Comparison of ENCODE assay signal across 8 cellular contexts in the genomic region with DNA sequence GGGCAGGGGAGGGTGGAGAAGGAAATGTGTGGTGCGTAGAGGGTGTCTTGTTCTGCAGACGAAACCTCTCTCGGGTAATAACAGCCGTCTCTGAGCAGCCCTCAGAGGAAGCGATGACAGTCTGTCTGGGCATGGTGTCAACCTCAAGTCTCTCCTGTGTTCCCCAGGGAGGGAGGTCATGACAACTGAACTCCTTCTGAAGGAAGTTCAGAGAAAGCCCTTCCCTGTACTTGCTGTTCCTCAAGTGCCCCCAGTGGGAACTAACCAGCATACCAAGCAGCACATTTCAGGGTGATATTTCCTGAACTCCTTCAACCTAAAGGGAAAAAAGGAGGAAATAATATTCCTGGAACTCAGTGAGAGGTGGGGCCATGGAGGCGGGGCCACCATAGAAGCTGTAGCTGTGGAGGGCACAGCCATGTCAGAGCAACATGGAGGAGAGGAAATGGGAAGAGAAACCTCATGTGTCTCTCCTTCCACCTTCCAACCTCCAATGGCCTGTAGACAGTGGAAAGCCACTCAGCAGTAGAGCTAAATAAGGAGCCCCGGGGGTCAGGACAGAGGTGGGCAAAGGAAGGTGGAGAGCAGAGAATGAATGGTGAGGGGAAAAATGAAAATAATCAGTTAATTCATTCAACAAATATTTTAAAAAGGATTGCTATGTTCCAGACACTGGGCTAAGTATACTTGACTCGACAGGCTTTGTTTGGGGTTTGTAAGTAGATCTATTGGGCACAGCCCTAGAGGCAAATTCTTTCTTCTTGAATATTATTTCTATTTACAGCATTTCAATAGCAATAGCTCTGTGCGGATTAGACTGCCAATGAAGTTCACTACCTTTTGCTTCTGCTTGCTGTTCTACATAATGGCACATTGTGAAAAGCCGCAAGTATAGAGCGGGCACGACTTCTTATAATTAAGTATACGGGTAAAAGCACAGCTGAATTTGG.
DNase-seq lines count a peak whose midpoint lies in the region; ATAC-seq and TF ChIP-seq lines count a peak whose summit lies in the region.

No MANE protein-coding gene starts in this region.

- H3K27ac ChIP-seq in colonic mucosa, result no peak overlapping the region
- H3K27ac ChIP-seq in skin epidermis, result peak overlapping the region in 17 of 21 experiments; percentile 5 to 85 (median 67)

- H3K27me3 ChIP-seq in colonic mucosa, result no peaks in the 10 kb centered on the region

- no peaks in the 10 kb centered on the region for H3K9me3 Mint-ChIP-seq in WTC11
- no peaks in the 10 kb centered on the region for H3K9me3 Mint-ChIP-seq in endothelial cell (ENCODE audit: unreplicated experiment)

- peak; percentile 98 for ATAC-seq in GM19397 (IDR thresholded peaks at IDR 0.05; ENCODE audit: unreplicated experiment)
- peak; percentile 95 for ATAC-seq in HG03159 (IDR thresholded peaks at IDR 0.05; ENCODE audit: unreplicated experiment)
- peak; percentile 23; the same call in 1 of the 2 replicates for ATAC-seq in WTC11

- H3K4me3 ChIP-seq in colonic mucosa, result no peak overlapping the region
- H3K4me3 ChIP-seq in skin epidermis, result no peak overlapping the region
- H3K4me3 ChIP-seq in foreskin fibroblast (ENCODE audit: low read depth in 1 of 2, low read length in 2 of 2), result no peak overlapping the region

- H3K9ac ChIP-seq in colonic mucosa (ENCODE audit: low read depth in 2 of 2, low read length in 2 of 2), result no peak overlapping the region

- no peaks in the 10 kb centered on the region for H3K36me3 Mint-ChIP-seq in WTC11
- H3K36me3 Mint-ChIP-seq in endothelial cell (ENCODE audit: low read depth, unreplicated experiment), result no peaks in the 10 kb centered on the region

- intact Hi-C loops in colonic mucosa (cut with DNase I), result no loop called here

- H3K27me3 Mint-ChIP-seq in WTC11 (ENCODE audit: low read depth), result no peaks in the 10 kb centered on the region
- no peaks in the 10 kb centered on the region for H3K27me3 Mint-ChIP-seq in endothelial cell (ENCODE audit: unreplicated experiment)

- no peak overlapping the region for H3K4me3 Mint-ChIP-seq in WTC11
- no peak overlapping the region for H3K4me3 Mint-ChIP-seq in endothelial cell (ENCODE audit: unreplicated experiment)

- H3K4me1 Mint-ChIP-seq in WTC11 (peaks cover 11% of the 10 kb centered on the region), endothelial cell (ENCODE audit: unreplicated experiment) (peaks cover 33% of the 10 kb centered on the region)

- no peaks in the 10 kb centered on the region for H3K9me3 ChIP-seq in colonic mucosa

- POLR2A ChIA-PET in WTC11 (lab: Charles Lee), result no interaction called here

- DNase-seq in WTC11 (ENCODE audit: low spot score), result no peak
- DNase-seq in colonic mucosa, result peak; percentile 38
- no peak for DNase-seq in endothelial cell (ENCODE audit: low spot score)
- DNase-seq in foreskin fibroblast, result no peak
- DNase-seq in NCI-H82 (lab: John Stamatoyannopoulos, UW), result no peak

- CTCF ChIA-PET in WTC11 (lab: Charles Lee), result no interaction called here

- no peak overlapping the region for H3K27ac Mint-ChIP-seq in WTC11
- H3K27ac Mint-ChIP-seq in endothelial cell (ENCODE audit: unreplicated experiment), result no peak overlapping the region

- H3K4me1 ChIP-seq in colonic mucosa, result no peaks in the 10 kb centered on the region

- TF ChIP-seq CTCF in WTC11 (IDR thresholded peaks at IDR 0.05), result no peak
- TF ChIP-seq CTCF in colonic mucosa (IDR thresholded peaks at IDR 0.05), result no peak
- no peak for TF ChIP-seq CTCF in endothelial cell (IDR thresholded peaks at IDR 0.05; ENCODE audit: unreplicated experiment)
- TF ChIP-seq CTCF in foreskin fibroblast (IDR thresholded peaks at IDR 0.05; ENCODE audit: low read depth, low read length), result no peak

- no peaks in the 10 kb centered on the region for H3K36me3 ChIP-seq in colonic mucosa

TF ChIP-seq in WTC11, 78 proteins besides CTCF, POLR2A, EP300 and RAD21:
- TF ChIP-seq, protein P1, sequence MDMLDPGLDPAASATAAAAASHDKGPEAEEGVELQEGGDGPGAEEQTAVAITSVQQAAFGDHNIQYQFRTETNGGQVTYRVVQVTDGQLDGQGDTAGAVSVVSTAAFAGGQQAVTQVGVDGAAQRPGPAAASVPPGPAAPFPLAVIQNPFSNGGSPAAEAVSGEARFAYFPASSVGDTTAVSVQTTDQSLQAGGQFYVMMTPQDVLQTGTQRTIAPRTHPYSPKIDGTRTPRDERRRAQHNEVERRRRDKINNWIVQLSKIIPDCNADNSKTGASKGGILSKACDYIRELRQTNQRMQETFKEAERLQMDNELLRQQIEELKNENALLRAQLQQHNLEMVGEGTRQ (CRISPR knock-in tag; IDR thresholded peaks at IDR 0.05), result no peak
- TF ChIP-seq ZNF138 (CRISPR knock-in tag; conservative IDR thresholded peaks at IDR 0.05) (no peak), ZNF121 (CRISPR knock-in tag; IDR thresholded peaks at IDR 0.05) (no peak), EMX1 (CRISPR knock-in tag; IDR thresholded peaks at IDR 0.05) (no peak), OVOL2 (CRISPR knock-in tag; IDR thresholded peaks at IDR 0.05; ENCODE audit: borderline replicate concordance) (no peak), GRHL2 (CRISPR knock-in tag; IDR thresholded peaks at IDR 0.05; ENCODE audit: insufficient replicate concordance, severe bottlenecking) (no peak), GABPB1 (CRISPR knock-in tag; IDR thresholded peaks at IDR 0.05) (no peak), ZNF671 (CRISPR knock-in tag; IDR thresholded peaks at IDR 0.05) (no peak), RORB (CRISPR knock-in tag; IDR thresholded peaks at IDR 0.05) (no peak), ZNF416 (CRISPR knock-in tag; IDR thresholded peaks at IDR 0.05) (no peak), TEAD1 (CRISPR knock-in tag; IDR thresholded peaks at IDR 0.05) (no peak), ATF1 (CRISPR knock-in tag; IDR thresholded peaks at IDR 0.05) (no peak), CREB1 (CRISPR knock-in tag; IDR thresholded peaks at IDR 0.05) (no peak), NR2C2 (CRISPR knock-in tag; IDR thresholded peaks at IDR 0.05) (no peak)
- TF ChIP-seq, protein P2, sequence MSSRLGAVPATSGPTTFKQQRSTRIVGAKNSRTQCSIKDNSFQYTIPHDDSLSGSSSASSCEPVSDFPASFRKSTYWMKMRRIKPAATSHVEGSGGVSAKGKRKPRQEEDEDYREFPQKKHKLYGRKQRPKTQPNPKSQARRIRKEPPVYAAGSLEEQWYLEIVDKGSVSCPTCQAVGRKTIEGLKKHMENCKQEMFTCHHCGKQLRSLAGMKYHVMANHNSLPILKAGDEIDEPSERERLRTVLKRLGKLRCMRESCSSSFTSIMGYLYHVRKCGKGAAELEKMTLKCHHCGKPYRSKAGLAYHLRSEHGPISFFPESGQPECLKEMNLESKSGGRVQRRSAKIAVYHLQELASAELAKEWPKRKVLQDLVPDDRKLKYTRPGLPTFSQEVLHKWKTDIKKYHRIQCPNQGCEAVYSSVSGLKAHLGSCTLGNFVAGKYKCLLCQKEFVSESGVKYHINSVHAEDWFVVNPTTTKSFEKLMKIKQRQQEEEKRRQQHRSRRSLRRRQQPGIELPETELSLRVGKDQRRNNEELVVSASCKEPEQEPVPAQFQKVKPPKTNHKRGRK (CRISPR knock-in tag; IDR thresholded peaks at IDR 0.05; ENCODE audit: borderline replicate concordance), result no peak
- TF ChIP-seq, protein P3, sequence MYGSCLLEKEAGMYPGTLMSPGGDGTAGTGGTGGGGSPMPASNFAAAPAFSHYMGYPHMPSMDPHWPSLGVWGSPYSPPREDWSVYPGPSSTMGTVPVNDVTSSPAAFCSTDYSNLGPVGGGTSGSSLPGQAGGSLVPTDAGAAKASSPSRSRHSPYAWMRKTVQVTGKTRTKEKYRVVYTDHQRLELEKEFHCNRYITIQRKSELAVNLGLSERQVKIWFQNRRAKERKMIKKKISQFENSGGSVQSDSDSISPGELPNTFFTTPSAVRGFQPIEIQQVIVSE (CRISPR knock-in tag; IDR thresholded peaks at IDR 0.05; ENCODE audit: borderline replicate concordance), result no peak
- TF ChIP-seq, protein P4, sequence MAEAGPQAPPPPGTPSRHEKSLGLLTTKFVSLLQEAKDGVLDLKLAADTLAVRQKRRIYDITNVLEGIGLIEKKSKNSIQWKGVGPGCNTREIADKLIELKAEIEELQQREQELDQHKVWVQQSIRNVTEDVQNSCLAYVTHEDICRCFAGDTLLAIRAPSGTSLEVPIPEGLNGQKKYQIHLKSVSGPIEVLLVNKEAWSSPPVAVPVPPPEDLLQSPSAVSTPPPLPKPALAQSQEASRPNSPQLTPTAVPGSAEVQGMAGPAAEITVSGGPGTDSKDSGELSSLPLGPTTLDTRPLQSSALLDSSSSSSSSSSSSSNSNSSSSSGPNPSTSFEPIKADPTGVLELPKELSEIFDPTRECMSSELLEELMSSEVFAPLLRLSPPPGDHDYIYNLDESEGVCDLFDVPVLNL (CRISPR knock-in tag; IDR thresholded peaks at IDR 0.05; ENCODE audit: borderline replicate concordance, low read depth), result no peak
- TF ChIP-seq, protein P5, sequence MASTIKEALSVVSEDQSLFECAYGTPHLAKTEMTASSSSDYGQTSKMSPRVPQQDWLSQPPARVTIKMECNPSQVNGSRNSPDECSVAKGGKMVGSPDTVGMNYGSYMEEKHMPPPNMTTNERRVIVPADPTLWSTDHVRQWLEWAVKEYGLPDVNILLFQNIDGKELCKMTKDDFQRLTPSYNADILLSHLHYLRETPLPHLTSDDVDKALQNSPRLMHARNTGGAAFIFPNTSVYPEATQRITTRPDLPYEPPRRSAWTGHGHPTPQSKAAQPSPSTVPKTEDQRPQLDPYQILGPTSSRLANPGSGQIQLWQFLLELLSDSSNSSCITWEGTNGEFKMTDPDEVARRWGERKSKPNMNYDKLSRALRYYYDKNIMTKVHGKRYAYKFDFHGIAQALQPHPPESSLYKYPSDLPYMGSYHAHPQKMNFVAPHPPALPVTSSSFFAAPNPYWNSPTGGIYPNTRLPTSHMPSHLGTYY (CRISPR knock-in tag; IDR thresholded peaks at IDR 0.05), result no peak
- TF ChIP-seq, protein P6, sequence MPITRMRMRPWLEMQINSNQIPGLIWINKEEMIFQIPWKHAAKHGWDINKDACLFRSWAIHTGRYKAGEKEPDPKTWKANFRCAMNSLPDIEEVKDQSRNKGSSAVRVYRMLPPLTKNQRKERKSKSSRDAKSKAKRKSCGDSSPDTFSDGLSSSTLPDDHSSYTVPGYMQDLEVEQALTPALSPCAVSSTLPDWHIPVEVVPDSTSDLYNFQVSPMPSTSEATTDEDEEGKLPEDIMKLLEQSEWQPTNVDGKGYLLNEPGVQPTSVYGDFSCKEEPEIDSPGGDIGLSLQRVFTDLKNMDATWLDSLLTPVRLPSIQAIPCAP (CRISPR knock-in tag; IDR thresholded peaks at IDR 0.05), result no peak

Comparison
In these comparisons a context has a peak if more than half of its experiments do, and no peak if none do; other contexts are left out.
1. ATAC-seq: peak in every context shown above with its lines; median percentile 98 in GM19397; 95 in HG03159; 23 in WTC11.